Comparison of ENCODE assay signal across 1 cellular context in the genomic region with DNA sequence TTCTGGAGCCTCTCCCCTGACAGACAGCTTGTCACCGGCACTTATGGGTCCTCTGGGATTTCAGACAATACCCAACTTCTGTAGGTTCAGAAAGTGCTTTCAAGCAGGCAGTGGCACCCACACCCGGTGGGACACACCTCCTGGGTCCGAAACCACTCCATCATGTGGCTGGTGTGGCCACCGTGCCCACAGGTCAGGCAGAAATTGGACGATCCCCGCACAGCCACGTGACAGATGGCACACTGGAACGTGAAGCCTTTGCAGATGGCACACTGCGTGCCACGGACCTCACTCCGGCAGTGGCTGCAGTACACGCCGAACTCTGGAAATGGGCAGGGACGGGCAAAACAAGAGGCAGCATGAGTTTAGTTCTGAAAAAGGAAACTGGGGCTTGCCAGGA.
TF ChIP-seq lines count a peak whose summit lies in the region.

No MANE protein-coding gene starts in this region.

TF ChIP-seq in WTC11, 78 proteins besides CTCF, POLR2A, EP300 and RAD21 (continued from another document):
- TF ChIP-seq, protein P1, sequence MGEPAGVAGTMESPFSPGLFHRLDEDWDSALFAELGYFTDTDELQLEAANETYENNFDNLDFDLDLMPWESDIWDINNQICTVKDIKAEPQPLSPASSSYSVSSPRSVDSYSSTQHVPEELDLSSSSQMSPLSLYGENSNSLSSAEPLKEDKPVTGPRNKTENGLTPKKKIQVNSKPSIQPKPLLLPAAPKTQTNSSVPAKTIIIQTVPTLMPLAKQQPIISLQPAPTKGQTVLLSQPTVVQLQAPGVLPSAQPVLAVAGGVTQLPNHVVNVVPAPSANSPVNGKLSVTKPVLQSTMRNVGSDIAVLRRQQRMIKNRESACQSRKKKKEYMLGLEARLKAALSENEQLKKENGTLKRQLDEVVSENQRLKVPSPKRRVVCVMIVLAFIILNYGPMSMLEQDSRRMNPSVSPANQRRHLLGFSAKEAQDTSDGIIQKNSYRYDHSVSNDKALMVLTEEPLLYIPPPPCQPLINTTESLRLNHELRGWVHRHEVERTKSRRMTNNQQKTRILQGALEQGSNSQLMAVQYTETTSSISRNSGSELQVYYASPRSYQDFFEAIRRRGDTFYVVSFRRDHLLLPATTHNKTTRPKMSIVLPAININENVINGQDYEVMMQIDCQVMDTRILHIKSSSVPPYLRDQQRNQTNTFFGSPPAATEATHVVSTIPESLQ (CRISPR knock-in tag; IDR thresholded peaks at IDR 0.05) = no peak
- TF ChIP-seq FOXP1 (CRISPR knock-in tag; IDR thresholded peaks at IDR 0.05; ENCODE audit: borderline replicate concordance) (no peak), ZNF416 (CRISPR knock-in tag; IDR thresholded peaks at IDR 0.05) (no peak), ZNF121 (CRISPR knock-in tag; IDR thresholded peaks at IDR 0.05) (no peak), MYBL2 (CRISPR knock-in tag; IDR thresholded peaks at IDR 0.05) (no peak), TEAD4 (CRISPR knock-in tag; IDR thresholded peaks at IDR 0.05) (no peak), ESRRA (CRISPR knock-in tag; IDR thresholded peaks at IDR 0.05; ENCODE audit: borderline replicate concordance) (no peak)
- TF ChIP-seq, protein P2, sequence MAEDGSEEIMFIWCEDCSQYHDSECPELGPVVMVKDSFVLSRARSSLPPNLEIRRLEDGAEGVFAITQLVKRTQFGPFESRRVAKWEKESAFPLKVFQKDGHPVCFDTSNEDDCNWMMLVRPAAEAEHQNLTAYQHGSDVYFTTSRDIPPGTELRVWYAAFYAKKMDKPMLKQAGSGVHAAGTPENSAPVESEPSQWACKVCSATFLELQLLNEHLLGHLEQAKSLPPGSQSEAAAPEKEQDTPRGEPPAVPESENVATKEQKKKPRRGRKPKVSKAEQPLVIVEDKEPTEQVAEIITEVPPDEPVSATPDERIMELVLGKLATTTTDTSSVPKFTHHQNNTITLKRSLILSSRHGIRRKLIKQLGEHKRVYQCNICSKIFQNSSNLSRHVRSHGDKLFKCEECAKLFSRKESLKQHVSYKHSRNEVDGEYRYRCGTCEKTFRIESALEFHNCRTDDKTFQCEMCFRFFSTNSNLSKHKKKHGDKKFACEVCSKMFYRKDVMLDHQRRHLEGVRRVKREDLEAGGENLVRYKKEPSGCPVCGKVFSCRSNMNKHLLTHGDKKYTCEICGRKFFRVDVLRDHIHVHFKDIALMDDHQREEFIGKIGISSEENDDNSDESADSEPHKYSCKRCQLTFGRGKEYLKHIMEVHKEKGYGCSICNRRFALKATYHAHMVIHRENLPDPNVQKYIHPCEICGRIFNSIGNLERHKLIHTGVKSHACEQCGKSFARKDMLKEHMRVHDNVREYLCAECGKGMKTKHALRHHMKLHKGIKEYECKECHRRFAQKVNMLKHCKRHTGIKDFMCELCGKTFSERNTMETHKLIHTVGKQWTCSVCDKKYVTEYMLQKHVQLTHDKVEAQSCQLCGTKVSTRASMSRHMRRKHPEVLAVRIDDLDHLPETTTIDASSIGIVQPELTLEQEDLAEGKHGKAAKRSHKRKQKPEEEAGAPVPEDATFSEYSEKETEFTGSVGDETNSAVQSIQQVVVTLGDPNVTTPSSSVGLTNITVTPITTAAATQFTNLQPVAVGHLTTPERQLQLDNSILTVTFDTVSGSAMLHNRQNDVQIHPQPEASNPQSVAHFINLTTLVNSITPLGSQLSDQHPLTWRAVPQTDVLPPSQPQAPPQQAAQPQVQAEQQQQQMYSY (CRISPR knock-in tag; IDR thresholded peaks at IDR 0.05) = no peak
